ENCODE assay signal across 8 cellular contexts in the genomic region with DNA sequence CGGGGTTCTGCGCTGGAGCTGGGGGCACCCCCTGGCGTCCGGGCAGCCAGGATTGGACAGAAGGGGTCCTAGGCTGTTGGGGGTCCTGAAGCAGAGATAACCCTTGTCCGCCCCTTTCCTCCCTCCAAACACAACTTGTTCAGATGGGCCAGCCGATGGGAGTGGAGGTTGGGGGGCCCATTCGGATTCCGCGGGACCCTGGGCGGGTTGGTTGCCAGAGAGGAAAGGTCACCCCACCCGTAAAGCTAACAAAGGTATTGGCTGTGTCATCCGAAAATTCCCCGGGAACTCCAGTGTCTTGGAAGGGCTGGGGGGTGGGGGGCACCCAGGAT. TPM values are rescaled to one million over a fixed set of nuclear protein-coding genes. Genes with fewer than 3 reads are reported as not detected.
A peak's percentile ranks its signal among the peaks of the same experiment; 100 is the strongest.
DNase-seq lines count a peak whose midpoint lies in the region; ATAC-seq and TF ChIP-seq lines count a peak whose summit lies in the region.

No MANE protein-coding gene starts in this region.

- peak overlapping the region in 10 of 11 experiments; percentile 70 to 86 (median 80); a peak in 20 of 22 replicates for H3K9ac ChIP-seq in BLaER1 treated with 17β-estradiol and CSF1 and Interleukin-3, amounts not matched to agents 10 nM and 100 nM
- no peak overlapping the region for H3K9ac ChIP-seq in MM.1S (ENCODE audit: low read length)
- H3K9ac ChIP-seq in duodenal mucosa (ENCODE audit: low read depth in 1 of 2, low read length in 2 of 2): peak overlapping the region; percentile 42 to 59

- H3K36me3 ChIP-seq in BLaER1 treated with 17β-estradiol and CSF1 and Interleukin-3, amounts not matched to agents 10 nM and 100 nM: no peaks in the 10 kb centered on the region
- H3K36me3 ChIP-seq in MM.1S (replicated peaks; ENCODE audit: insufficient read depth, low read length) (no peaks in the 10 kb centered on the region), duodenal mucosa (ENCODE audit: control insufficient read depth in 1 of 2, insufficient read depth in 2 of 2, low read length in 2 of 2) (no peaks in the 10 kb centered on the region)

- ATAC-seq in GM19452 (IDR thresholded peaks at IDR 0.05; ENCODE audit: unreplicated experiment): no peak

- H3K36me3 Mint-ChIP-seq in nephron progenitor cell (ENCODE audit: low read depth): no peaks in the 10 kb centered on the region

- no peaks in the 10 kb centered on the region for H3K9me3 ChIP-seq in BLaER1 treated with 17β-estradiol and CSF1 and Interleukin-3, amounts not matched to agents 10 nM and 100 nM (replicated peaks in 1 of 11)
- H3K9me3 ChIP-seq in MM.1S (replicated peaks; ENCODE audit: insufficient read depth, low read length) (no peaks in the 10 kb centered on the region), duodenal mucosa (ENCODE audit: control insufficient read depth in 1 of 2, low read length in 2 of 2) (no peaks in the 10 kb centered on the region)

- peaks cover 61 to 85% (median 70%) of the 10 kb centered on the region in 11 experiments for H3K27me3 ChIP-seq in BLaER1 treated with 17β-estradiol and CSF1 and Interleukin-3, amounts not matched to agents 10 nM and 100 nM
- H3K27me3 ChIP-seq in MM.1S (replicated peaks; ENCODE audit: insufficient read depth, low read length) (no peaks in the 10 kb centered on the region; the same call in 1 of the 2 replicates), duodenal mucosa (ENCODE audit: control insufficient read depth in 1 of 2, insufficient read depth in 2 of 2, low read length in 2 of 2) (peaks cover 0 to 6% of the 10 kb centered on the region in 2 donors)

- peaks cover 0 to 79% (median 55%) of the 10 kb centered on the region in 11 experiments; a peak in 18 of 22 replicates for H4K20me1 ChIP-seq in BLaER1 treated with 17β-estradiol and CSF1 and Interleukin-3, amounts not matched to agents 10 nM and 100 nM
- no peaks in the 10 kb centered on the region for H4K20me1 ChIP-seq in MM.1S (ENCODE audit: insufficient read depth, low read length)

- H3F3A ChIP-seq in MM.1S (ENCODE audit: insufficient read depth, low read length): no peaks in the 10 kb centered on the region

- H3K9me2 ChIP-seq in MM.1S (replicated peaks; ENCODE audit: insufficient read depth, low read length): no peaks in the 10 kb centered on the region

- no peaks in the 10 kb centered on the region for H3K9me3 Mint-ChIP-seq in nephron progenitor cell

- DNase-seq in MM.1S (no peak), nephron progenitor cell (no peak), NCI-H2107 (lab: John Stamatoyannopoulos, UW) (no peak), foreskin fibroblast (no peak), mesenteric fat pad (ENCODE audit: low spot score) (no peak)

- no peak for TF ChIP-seq CTCF in MM.1S (IDR thresholded peaks at IDR 0.05; ENCODE audit: low read length)
- TF ChIP-seq CTCF in nephron progenitor cell (IDR thresholded peaks at IDR 0.05): no peak
- TF ChIP-seq CTCF in foreskin fibroblast (IDR thresholded peaks at IDR 0.05; ENCODE audit: low read depth, low read length): no peak

- H3K4me3 Mint-ChIP-seq in nephron progenitor cell: peak overlapping the region; percentile 52

- H3K27me3 Mint-ChIP-seq in nephron progenitor cell (ENCODE audit: low read depth, poor library complexity): peaks cover 41% of the 10 kb centered on the region

- peaks cover 7 to 19% (median 15%) of the 10 kb centered on the region in 10 experiments for H3K4me1 ChIP-seq in BLaER1 treated with 17β-estradiol and CSF1 and Interleukin-3, amounts not matched to agents 10 nM and 100 nM
- H3K4me1 ChIP-seq in MM.1S (ENCODE audit: low read length) (no peaks in the 10 kb centered on the region), duodenal mucosa (ENCODE audit: control insufficient read depth in 1 of 2, insufficient read depth in 2 of 2, low read length in 2 of 2) (peaks cover 45 to 60% of the 10 kb centered on the region in 2 donors)

- peak overlapping the region in 7 of 11 experiments; percentile 14 to 76 (median 67); a peak in 9 of 22 replicates for H3K27ac ChIP-seq in BLaER1 treated with 17β-estradiol and CSF1 and Interleukin-3, amounts not matched to agents 10 nM and 100 nM
- H3K27ac ChIP-seq in MM.1S (ENCODE audit: low read length) (no peak overlapping the region), duodenal mucosa (ENCODE audit: low read depth, low read length) (no peak overlapping the region)

- no peak overlapping the region for H2AFZ ChIP-seq in MM.1S (ENCODE audit: low read length)

- no peaks in the 10 kb centered on the region for H3K79me2 ChIP-seq in MM.1S (ENCODE audit: low read length)

- peaks cover 60% of the 10 kb centered on the region for H3K4me1 Mint-ChIP-seq in nephron progenitor cell

- peak overlapping the region; percentile 92 to 99 (median 97) for H3K4me2 ChIP-seq in BLaER1 treated with 17β-estradiol and CSF1 and Interleukin-3, amounts not matched to agents 10 nM and 100 nM
- peak overlapping the region; percentile 59 for H3K4me2 ChIP-seq in MM.1S (ENCODE audit: low read depth, low read length)

- H3K27ac Mint-ChIP-seq in nephron progenitor cell: no peak overlapping the region

- peak overlapping the region; percentile 69 to 89 (median 80) for H3K4me3 ChIP-seq in BLaER1 treated with 17β-estradiol and CSF1 and Interleukin-3, amounts not matched to agents 10 nM and 100 nM
- H3K4me3 ChIP-seq in MM.1S (ENCODE audit: low read length) (peak overlapping the region; percentile 37; the same call in 1 of the 2 replicates), duodenal mucosa (ENCODE audit: low read depth in 1 of 2, low read length in 2 of 2) (peak overlapping the region; percentile 66 to 68), foreskin fibroblast (ENCODE audit: low read depth in 1 of 2, low read length in 2 of 2) (peak overlapping the region in 1 of 2 donors; percentile 46)

RNA-seq across cellular contexts. Expression of a gene that starts 1.3 kb away (rescaled TPM):
- total RNA-seq in mesenteric fat pad: 2.7 TPM

Comparison
In these comparisons a context has a peak if more than half of its experiments do, and no peak if none do; other contexts are left out.
1. H3K27ac ChIP-seq: peak in BLaER1 treated with 17β-estradiol and CSF1 and Interleukin-3, amounts not matched to agents 10 nM and 100 nM (7 of 11); none in MM.1S (single experiment) and duodenal mucosa (single experiment).